14 cellular contexts compared by ENCODE assay signal in the genomic region with DNA sequence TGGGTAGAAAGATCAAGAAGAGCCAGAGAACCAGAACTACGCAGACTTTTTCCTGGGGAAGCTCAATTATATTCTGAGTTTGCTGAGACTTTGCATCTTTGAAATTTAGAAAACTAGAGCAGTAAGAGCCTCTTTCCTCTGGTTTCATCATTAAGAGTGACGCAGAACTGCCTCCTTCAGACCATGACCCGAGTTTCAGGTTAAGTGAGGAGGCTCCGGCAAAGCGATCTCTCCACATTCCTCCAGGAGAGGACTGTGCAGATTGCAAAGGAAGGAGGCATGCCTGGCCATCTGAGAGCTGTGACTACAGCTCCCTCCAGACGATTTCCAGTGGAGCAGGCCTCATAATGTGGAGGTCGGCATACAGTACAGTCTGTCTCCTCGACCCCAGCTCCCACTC.
DNase-seq lines count a peak whose midpoint lies in the region; ATAC-seq, FAIRE-seq and TF ChIP-seq lines count a peak whose summit lies in the region.
"Had no signal": no experiment of that assay in that cellular context is flagged by ENCODE, and none has a peak within 500 bp of the region (broad histone marks: within the 10 kb centered on the region; RNA-seq: fewer than 3 reads in every experiment).

No MANE protein-coding gene starts in this region.

- no peak for ATAC-seq in HG03139 (IDR thresholded peaks at IDR 0.05; ENCODE audit: unreplicated experiment)
- ATAC-seq: HCT116 had no signal

- intact Hi-C loops in left ventricle myocardium inferior (cut with micrococcal nuclease): no loop called here

- peaks cover 0 to 3% of the 10 kb centered on the region in 2 donors for H3K4me1 ChIP-seq in right atrium auricular region
- H3K4me1 ChIP-seq in left ventricle myocardium inferior: peaks cover 3% of the 10 kb centered on the region
- peaks cover 13% of the 10 kb centered on the region for H3K4me1 ChIP-seq in parathyroid adenoma

- no peaks in the 10 kb centered on the region for H3K79me2 ChIP-seq in parathyroid adenoma

- H3K36me3 ChIP-seq in right atrium auricular region (no peaks in the 10 kb centered on the region), left ventricle myocardium inferior (no peaks in the 10 kb centered on the region), parathyroid adenoma (ENCODE audit: control insufficient read depth, insufficient read depth, low read length) (no peaks in the 10 kb centered on the region)
- H3K36me3 ChIP-seq: BLaER1 had no signal

- H3K27me3 ChIP-seq in right atrium auricular region: no peaks in the 10 kb centered on the region
- H3K27me3 ChIP-seq in left ventricle myocardium inferior (ENCODE audit: low read depth): peaks cover 42% of the 10 kb centered on the region
- H3K27me3 ChIP-seq in parathyroid adenoma (ENCODE audit: control insufficient read depth, insufficient read depth, low read length): no peaks in the 10 kb centered on the region

- no peak overlapping the region for H3K4me2 ChIP-seq in parathyroid adenoma (ENCODE audit: low read length)
- H3K4me2 ChIP-seq: BLaER1 had no signal

- H2AFZ ChIP-seq in parathyroid adenoma: peak overlapping the region; percentile 68

- H3K27ac ChIP-seq in right atrium auricular region (no peak overlapping the region), left ventricle myocardium inferior (replicated peaks) (no peak overlapping the region), parathyroid adenoma (no peak overlapping the region)
- H3K27ac ChIP-seq: 22Rv1, BLaER1 had no signal

- FAIRE-seq in urothelium cell line (lab: Jason Lieb, UNC): no peak

- no peak overlapping the region for H3K9ac ChIP-seq in parathyroid adenoma
- H3K9ac ChIP-seq: BLaER1 had no signal

- DNase-seq in right atrium auricular region (ENCODE audit: low spot score) (peak; percentile 44), left ventricle myocardium inferior (no peak), left kidney (ENCODE audit: low read depth, low spot score) (peak; percentile 62), NCI-H226 (no peak), cerebellum (ENCODE audit: low spot score) (no peak), urothelium cell line (ENCODE audit: low spot score) (no peak)
- DNase-seq: IMR-90, NCI-H1930, NCI-H2171 had no signal

- H3K4me3 ChIP-seq in right atrium auricular region (no peak overlapping the region), left ventricle myocardium inferior (no peak overlapping the region), parathyroid adenoma (ENCODE audit: low read depth, low read length) (no peak overlapping the region)
- H3K4me3 ChIP-seq: BLaER1 had no signal

- H3K9me3 ChIP-seq in right atrium auricular region (no peaks in the 10 kb centered on the region), left ventricle myocardium inferior (replicated peaks) (no peaks in the 10 kb centered on the region), parathyroid adenoma (ENCODE audit: control insufficient read depth, low read length) (no peaks in the 10 kb centered on the region)
- H3K9me3 ChIP-seq: BLaER1 had no signal

- no peak for TF ChIP-seq CTCF in right atrium auricular region (IDR thresholded peaks at IDR 0.05)
- TF ChIP-seq CTCF in left ventricle myocardium inferior (IDR thresholded peaks at IDR 0.05; ENCODE audit: borderline replicate concordance): no peak
- TF ChIP-seq CTCF in parathyroid adenoma (IDR thresholded peaks at IDR 0.05): no peak

Comparison
In these comparisons a context has a peak if more than half of its experiments do, and no peak if none do; other contexts are left out.
1. DNase-seq: peak in right atrium auricular region (single experiment) and left kidney (single experiment); none in left ventricle myocardium inferior (single experiment), NCI-H226 (single experiment), cerebellum (single experiment) and urothelium cell line (single experiment).